Comparison of ENCODE assay signal across 24 cellular contexts in the genomic region with DNA sequence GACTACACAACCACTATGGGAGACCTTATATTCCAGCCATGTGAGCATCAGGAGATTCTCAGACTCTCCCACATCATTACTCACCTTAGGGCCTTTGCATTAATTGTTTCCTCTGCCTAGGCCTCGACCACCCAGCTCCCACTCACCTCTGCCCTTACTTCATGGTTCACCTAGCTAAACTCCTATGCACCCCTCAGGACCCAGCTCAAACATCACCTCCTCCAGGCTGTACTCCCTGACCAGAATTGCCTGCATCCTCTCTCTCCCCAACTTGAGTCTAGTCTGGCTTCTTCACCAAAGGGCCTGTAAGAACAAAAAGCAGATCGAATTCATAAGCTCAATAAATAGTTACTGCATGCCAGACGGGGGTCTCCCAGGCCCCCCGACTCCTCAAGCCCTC. TPM values are rescaled to one million over a fixed set of nuclear protein-coding genes. Genes with fewer than 3 reads are reported as not detected.
A peak's percentile ranks its signal among the peaks of the same experiment; 100 is the strongest.
DNase-seq lines count a peak whose midpoint lies in the region; ATAC-seq, FAIRE-seq and TF ChIP-seq lines count a peak whose summit lies in the region.
"Had no signal": no experiment of that assay in that cellular context is flagged by ENCODE, and none has a peak within 500 bp of the region (broad histone marks: within the 10 kb centered on the region; RNA-seq: fewer than 3 reads in every experiment).

No MANE protein-coding gene starts in this region.

- no peak overlapping the region for H3K18ac ChIP-seq in H1 (ENCODE audit: extremely low read depth, low read length)

- H3K27me3 Mint-ChIP-seq in type B pancreatic cell: peaks cover 40% of the 10 kb centered on the region

- no peak overlapping the region for H3K23ac ChIP-seq in H1 (ENCODE audit: insufficient read length)

- H4K8ac ChIP-seq in H1 (ENCODE audit: extremely low read depth, insufficient read depth, low read length): no peak overlapping the region

- H3K27ac ChIP-seq in PC-9 (no peak overlapping the region), H1 (ENCODE audit: low read depth, low read length) (no peak overlapping the region)
- H3K27ac ChIP-seq: A549 had no signal

- H2BK120ac ChIP-seq in H1 (replicated peaks; ENCODE audit: low read depth, low read length): no peak overlapping the region

- H3K4me3 ChIP-seq in PC-9 (no peak overlapping the region), H1 (ENCODE audit: extremely low read depth in 1 of 4, insufficient read depth in 2 of 4, low read depth in 3 of 4, low read length in 4 of 4) (no peak overlapping the region), mucosa of descending colon (no peak overlapping the region)
- H3K4me3 ChIP-seq: A549; BLaER1 treated with 17β-estradiol and CSF1 and Interleukin-3, amounts not matched to agents 10 nM and 100 nM had no signal

- H2BK12ac ChIP-seq in H1 (ENCODE audit: low read depth, low read length): no peak overlapping the region

- no peak overlapping the region for H3K9ac ChIP-seq in H1 (replicated peaks in 1 of 4; ENCODE audit: extremely low read depth in 1 of 4, low read depth in 3 of 4, low read length in 3 of 4)
- H3K9ac ChIP-seq: BLaER1 treated with 17β-estradiol and CSF1 and Interleukin-3, amounts not matched to agents 10 nM and 100 nM had no signal

- H3K56ac ChIP-seq in H1 (replicated peaks; ENCODE audit: insufficient read length, low read depth, low read length): no peak overlapping the region

- TF ChIP-seq CTCF in PC-9 (conservative IDR thresholded peaks at IDR 0.05) (no peak), H1 (IDR thresholded peaks at IDR 0.05; ENCODE audit: control extremely low read depth in 1 of 3, insufficient read depth in 1 of 3, low read depth in 1 of 3, low read length in 3 of 3) (no peak), type B pancreatic cell (conservative IDR thresholded peaks at IDR 0.05) (no peak), mucosa of descending colon (IDR thresholded peaks at IDR 0.05) (no peak)

- H3F3A ChIP-seq in PC-9 (ENCODE audit: insufficient read depth, low read depth): no peaks in the 10 kb centered on the region; the same call in 1 of the 2 replicates

- WGBS in H1 (ENCODE audit: extremely low coverage in 1 of 2, insufficient coverage in 1 of 2, insufficient read length in 1 of 2, insufficient replicate concordance in 2 of 2, low coverage in 1 of 2, low lambda C conversion rate in 2 of 2, missing lambda C conversion rate in 1 of 2), 2 experiments: 96% methylated on average over 4 of the region's 4 CpGs; no CpG with 5 or more reads in 1 of the 2 experiments

- no peak overlapping the region for H2BK5ac ChIP-seq in H1 (ENCODE audit: low read depth, low read length)

- no peak overlapping the region for H3K4ac ChIP-seq in H1 (replicated peaks; ENCODE audit: insufficient read length, low read depth, low read length)

- H3K27me3 ChIP-seq in PC-9 (ENCODE audit: insufficient read depth, low read depth) (no peaks in the 10 kb centered on the region), H1 (replicated peaks in 1 of 4; ENCODE audit: control insufficient read depth in 3 of 4, extremely low read depth in 1 of 4, insufficient read depth in 3 of 4, low read length in 3 of 4) (peaks cover 0 to 21% (median 8%) of the 10 kb centered on the region in 4 experiments; a peak in 5 of 7 replicates)
- H3K27me3 ChIP-seq: BE2C had no signal

- no peak for TF ChIP-seq EP300 in H1 (IDR thresholded peaks at IDR 0.05; ENCODE audit: borderline replicate concordance in 1 of 2, low read depth in 2 of 2, low read length in 2 of 2)

- no peak overlapping the region for H3K14ac ChIP-seq in H1 (ENCODE audit: insufficient read length)

- no peaks in the 10 kb centered on the region for H3K9me3 Mint-ChIP-seq in activated naive CD4-positive, alpha-beta T cell treated with anti-CD3 and anti-CD28 coated beads, Interleukin-2, amount 50 U/mL, for 72 hours
- H3K9me3 Mint-ChIP-seq in type B pancreatic cell: no peaks in the 10 kb centered on the region
- H3K9me3 Mint-ChIP-seq: H9, HFFc6 had no signal

- CTCF ChIA-PET in PC-9 (lab: Charles Lee): no interaction called here
- CTCF ChIA-PET in H1 (lab: Charles Lee; ENCODE audit: partially characterized antibody): interaction anchor here (0.8 to 9.0 kb wide), 5 partner anchors 14 to 324 kb away, joined by 3 to 67 read pairs (median 7); no protein-coding TSS in a partner anchor

- H2BK15ac ChIP-seq in H1 (ENCODE audit: low read length): no peak overlapping the region

- H3K9me2 ChIP-seq in PC-9 (ENCODE audit: insufficient read depth): no peaks in the 10 kb centered on the region

- H3K79me1 ChIP-seq in H1 (ENCODE audit: low read depth, low read length): no peaks in the 10 kb centered on the region

- no peak for TF ChIP-seq POLR2A in H1 (IDR thresholded peaks at IDR 0.05; ENCODE audit: control extremely low read depth in 1 of 2, low read depth in 2 of 2, low read length in 2 of 2)

- H3K79me2 ChIP-seq in PC-9 (ENCODE audit: low read depth): no peaks in the 10 kb centered on the region
- no peaks in the 10 kb centered on the region for H3K79me2 ChIP-seq in H1 (ENCODE audit: control insufficient read depth in 1 of 2, insufficient read depth in 2 of 2, low read length in 2 of 2)

- no peak for ATAC-seq in activated naive CD4-positive, alpha-beta T cell treated with anti-CD3 and anti-CD28 coated beads, Interleukin-2, amount 50 U/mL, for 72 hours
- no peak for ATAC-seq in mucosa of descending colon
- ATAC-seq: A549, HCT116 had no signal

- peaks cover 26% of the 10 kb centered on the region for H3K4me1 Mint-ChIP-seq in type B pancreatic cell (ENCODE audit: unreplicated experiment)

- no peak overlapping the region for H4K5ac ChIP-seq in H1 (ENCODE audit: insufficient read length, low read depth, low read length)

- H3K23me2 ChIP-seq in H1 (ENCODE audit: low read depth, low read length): no peaks in the 10 kb centered on the region; the same call in 1 of the 2 replicates

- no peaks in the 10 kb centered on the region for H4K20me1 ChIP-seq in PC-9 (ENCODE audit: insufficient read depth)
- H4K20me1 ChIP-seq in H1 (replicated peaks in 1 of 2; ENCODE audit: control insufficient read depth in 1 of 2, insufficient read depth in 2 of 2, low read length in 2 of 2): no peaks in the 10 kb centered on the region
- H4K20me1 ChIP-seq: BLaER1 treated with 17β-estradiol and CSF1 and Interleukin-3, amounts not matched to agents 10 nM and 100 nM had no signal

- intact Hi-C loops in PC-9 (cut with micrococcal nuclease; ENCODE audit: unreplicated experiment) (no loop called here), mucosa of descending colon (cut with DNase I, micrococcal nuclease) (no loop called here)

- FAIRE-seq in H1 (lab: Jason Lieb, UNC): no peak
- FAIRE-seq: A549, GM12891, GM18507 had no signal

- no TSS peak for BruUV-seq in PC-9 (replicated peaks; lab: Mats Ljungman, UMichigan)

- POLR2A ChIA-PET in PC-9 (lab: Charles Lee; ENCODE audit: unreplicated experiment) (interaction anchor here (0.5 to 0.7 kb wide), 3 partner anchors 64 to 1721 kb away, joined by 3 to 4 read pairs (median 4); no protein-coding TSS in a partner anchor), H1 (lab: Charles Lee; ENCODE audit: partially characterized antibody) (no interaction called here)

- H3K36me3 Mint-ChIP-seq in activated naive CD4-positive, alpha-beta T cell treated with anti-CD3 and anti-CD28 coated beads, Interleukin-2, amount 50 U/mL, for 72 hours: no peaks in the 10 kb centered on the region
- no peaks in the 10 kb centered on the region for H3K36me3 Mint-ChIP-seq in type B pancreatic cell
- H3K36me3 Mint-ChIP-seq: CD4-positive, alpha-beta memory T cell had no signal

- 0 out of 2 replicates have a peak overlapping the region, but pooled peaks have one; percentile 13 for H2BK20ac ChIP-seq in H1 (ENCODE audit: low read length)

- no peak overlapping the region for H3K4me3 Mint-ChIP-seq in type B pancreatic cell
- H3K4me3 Mint-ChIP-seq: CD4-positive, alpha-beta memory T cell; H9; HFFc6 had no signal

- no peak overlapping the region for H2AFZ ChIP-seq in PC-9
- H2AFZ ChIP-seq in H1 (ENCODE audit: low read length): no peak overlapping the region

- H4K91ac ChIP-seq in H1 (replicated peaks; ENCODE audit: insufficient read length, low read length): no peak overlapping the region

- H3K27ac Mint-ChIP-seq in activated naive CD4-positive, alpha-beta T cell treated with anti-CD3 and anti-CD28 coated beads, Interleukin-2, amount 50 U/mL, for 72 hours: peak overlapping the region; percentile 18 to 20
- peak overlapping the region; percentile 59 for H3K27ac Mint-ChIP-seq in type B pancreatic cell
- H3K27ac Mint-ChIP-seq: HFFc6 had no signal

- no peak for DNase-seq in activated naive CD4-positive, alpha-beta T cell treated with anti-CD3 and anti-CD28 coated beads, Interleukin-2, amount 50 U/mL, for 72 hours (ENCODE audit: low spot score in 2 of 2)
- no peak for DNase-seq in activated naive CD4-positive, alpha-beta T cell treated with Interleukin-2 at 50 U/mL for 16 hours
- no peak for DNase-seq in PC-9
- no peak for DNase-seq in H1 (ENCODE audit: low read depth in 1 of 2, low spot score in 2 of 2)
- DNase-seq in type B pancreatic cell (ENCODE audit: extremely low spot score, unreplicated experiment): no peak
- no peak for DNase-seq in UCSD-AML1 (lab: John Stamatoyannopoulos, UW; ENCODE audit: unreplicated experiment)
- DNase-seq in OCI-M2 (lab: John Stamatoyannopoulos, UW; ENCODE audit: unreplicated experiment): no peak
- no peak for DNase-seq in mucosa of descending colon
- DNase-seq: 8988T; ACHN; AML-193; Calu3; CD4-positive, alpha-beta memory T cell; DMS53; GF-D8; GOT3; H9; HFFc6 had no signal

- 0 out of 2 replicates have a peak, but pooled peaks cover 10% of the 10 kb centered on the region for H3K4me1 ChIP-seq in PC-9 (replicated peaks; ENCODE audit: insufficient read depth)
- H3K4me1 ChIP-seq in H1 (replicated peaks in 1 of 4; ENCODE audit: control insufficient read depth in 3 of 4, insufficient read depth in 4 of 4, low read length in 3 of 4): peaks cover 0 to 2% (median 0%) of the 10 kb centered on the region in 4 experiments; a peak in 1 of 7 replicates
- no peaks in the 10 kb centered on the region for H3K4me1 ChIP-seq in mucosa of descending colon (ENCODE audit: low read depth)
- H3K4me1 ChIP-seq: A549 had no signal

- TF ChIP-seq RAD21 in H1 (IDR thresholded peaks at IDR 0.05 in 1 of 2, conservative IDR thresholded peaks at IDR 0.05 in 1 of 2; ENCODE audit: low read depth in 2 of 2, low read length in 2 of 2): no peak

- H3K4me2 ChIP-seq in PC-9 (peak overlapping the region; percentile 9; the same call in 1 of the 2 replicates), H1 (ENCODE audit: insufficient read depth in 1 of 2, low read depth in 2 of 2, low read length in 2 of 2) (no peak overlapping the region)
- H3K4me2 ChIP-seq: A549 had no signal

- H3K36me3 ChIP-seq in PC-9 (ENCODE audit: low read depth) (no peaks in the 10 kb centered on the region), H1 (ENCODE audit: control insufficient read depth in 2 of 4, insufficient read depth in 4 of 4, low read length in 3 of 4) (no peaks in the 10 kb centered on the region), mucosa of descending colon (ENCODE audit: low read depth) (no peaks in the 10 kb centered on the region)
- H3K36me3 ChIP-seq: BE2C; BLaER1 treated with 17β-estradiol and CSF1 and Interleukin-3, amounts not matched to agents 10 nM and 100 nM had no signal

- H3K9me3 ChIP-seq in PC-9 (ENCODE audit: insufficient read depth, low read depth): no peaks in the 10 kb centered on the region
- no peaks in the 10 kb centered on the region for H3K9me3 ChIP-seq in H1 (ENCODE audit: insufficient read depth in 2 of 2, low read depth in 1 of 2, low read length in 1 of 2)
- H3K9me3 ChIP-seq in mucosa of descending colon: no peaks in the 10 kb centered on the region
- H3K9me3 ChIP-seq: A549, BE2C had no signal

- H2AK5ac ChIP-seq in H1 (ENCODE audit: low read depth, low read length): no peak overlapping the region

RNA-seq across cellular contexts. Expression of a gene that starts 53.1 kb away (rescaled TPM):
- 1 to 10 TPM; 3.9 to 5.3 TPM for total RNA-seq in activated naive CD4-positive, alpha-beta T cell treated with anti-CD3 and anti-CD28 coated beads, Interleukin-2, amount 50 U/mL, for 72 hours
- total RNA-seq in PC-9 (2021) (77.5 and 90.3 TPM in 2 replicates), type B pancreatic cell (ENCODE audit: low replicate concordance) (33.2 and 41.4 TPM in 2 replicates), mucosa of descending colon (10 to 100 TPM; 14.7 to 30.5 (median 28.5) TPM)
- 35.2 and 35.3 TPM in 2 replicates for total RNA-seq in H1 (2021; fragmentation: NEBNext Ultra II Directional; extraction: Animal tissue kit (Norgen Biotek cat#: 25700))
- polyA plus RNA-seq in H1 (2011; rRNA removed): 9.3 and 10.1 TPM in 2 replicates
- 9.7 TPM for polyA plus RNA-seq in H1 (2011; cell fraction: cytosol; rRNA removed)
- polyA plus RNA-seq in H1 (2011; cell fraction: nucleus; rRNA removed): 13.4 TPM
- 21.5 to 31.3 TPM (median 28.3 TPM) in 4 replicates for polyA plus RNA-seq in H1 (2012, experiment 1 of 2)
- polyA plus RNA-seq in H1 (2012, experiment 2 of 2): 15.9 TPM
- polyA plus RNA-seq in H1 (2013, experiment 1 of 2): 20.3 TPM
- polyA plus RNA-seq in H1 (2013, experiment 2 of 2): 27.1 TPM
- 24.5 and 32.5 TPM in 2 replicates for polyA minus RNA-seq in H1 (2011; rRNA and poly(A)+ RNA removed)
- polyA minus RNA-seq in H1 (2011; cell fraction: cytosol; rRNA and poly(A)+ RNA removed): 16.4 TPM
- 13.8 TPM for polyA minus RNA-seq in H1 (2011; cell fraction: nucleus; rRNA and poly(A)+ RNA removed)
